In genomic region chr17:45715787-45716186, GRCh38 we compare ENCODE assay signal across 29 cellular contexts.
"Had no signal": no experiment of that assay in that cellular context is flagged by ENCODE, and none has a peak within 500 bp of the region (broad histone marks: within the 10 kb centered on the region; RNA-seq: fewer than 3 reads in every experiment).

No MANE protein-coding gene starts in this region.

- H3K9me3 ChIP-seq: adrenal gland, body of pancreas, colonic mucosa, esophagus muscularis mucosa, gastrocnemius medialis had no signal

- H3K4me1 Mint-ChIP-seq: activated CD4-positive, alpha-beta T cell treated with anti-CD3 and anti-CD28 coated beads for 36 hours; activated CD4-positive, alpha-beta T cell treated with anti-CD3 and anti-CD28 coated beads, Interleukin-2, amount 10 ng/mL, durations not matched to agents 24 days and 14 days; activated CD8-positive, alpha-beta memory T cell treated with anti-CD3 and anti-CD28 coated beads, Interleukin-2, amount 10 ng/mL, durations not matched to agents 7 days and 5 days; activated naive CD4-positive, alpha-beta T cell treated with anti-CD3 and anti-CD28 coated beads, Interleukin-2, amount 50 U/mL, for 24 hours; activated naive CD8-positive, alpha-beta T cell treated with anti-CD3 and anti-CD28 coated beads for 36 hours; activated naive CD8-positive, alpha-beta T cell treated with anti-CD3 and anti-CD28 coated beads, Interleukin-2, amount 50 U/mL, for 24 hours had no signal

- H3K4me3 ChIP-seq: adrenal gland, body of pancreas, colonic mucosa, esophagus muscularis mucosa, gastrocnemius medialis had no signal

- DNase-seq: activated CD4-positive, alpha-beta memory T cell treated with anti-CD3 and anti-CD28 coated beads for 36 hours; activated CD4-positive, alpha-beta T cell treated with anti-CD3 and anti-CD28 coated beads for 36 hours; activated CD4-positive, alpha-beta T cell treated with anti-CD3 and anti-CD28 coated beads, Interleukin-2, amount 10 ng/mL, durations not matched to agents 24 days and 14 days; activated CD4-positive, CD25-positive, alpha-beta regulatory T cell; activated CD4-positive, CD25-positive, alpha-beta regulatory T cell treated with anti-CD3 and anti-CD28 coated beads, Interleukin-2, amount 50 U/mL, for 72 hours; activated CD8-positive, alpha-beta memory T cell treated with anti-CD3 and anti-CD28 coated beads, Interleukin-2, amount 10 ng/mL, durations not matched to agents 7 days and 5 days; activated CD8-positive, alpha-beta memory T cell treated with anti-CD3 and anti-CD28 coated beads, Interleukin-2, amount 50 U/mL, for 4 hours; activated CD8-positive, alpha-beta T cell treated with anti-CD3 and anti-CD28 coated beads, Interleukin-2, amount 10 ng/mL, durations not matched to agents 7 days and 5 days; activated effector memory CD4-positive, alpha-beta T cell treated with anti-CD3 and anti-CD28 coated beads, Interleukin-2, amount 50 U/mL, for 16 hours; activated naive CD4-positive, alpha-beta T cell treated with anti-CD3 and anti-CD28 coated beads for 36 hours; activated naive CD8-positive, alpha-beta T cell treated with anti-CD3 and anti-CD28 coated beads for 36 hours; activated naive CD8-positive, alpha-beta T cell treated with anti-CD3 and anti-CD28 coated beads, Interleukin-2, amount 50 U/mL, for 24 hours; activated T-cell treated with anti-CD3 and anti-CD28 coated beads, Interleukin-2, amount 50 U/mL, for 1 hour; activated T-cell treated with anti-CD3 and anti-CD28 coated beads, Interleukin-2, amount 50 U/mL, for 48 hours; adrenal gland; amygdala; aorta; body of pancreas; caudate nucleus; colonic mucosa; effector CD8-positive, alpha-beta T cell; erythroblast; foreskin keratinocyte; gastrocnemius medialis; glutamatergic neuron had no signal

- H3K27ac Mint-ChIP-seq: activated CD4-positive, alpha-beta memory T cell treated with anti-CD3 and anti-CD28 coated beads for 36 hours; activated CD4-positive, alpha-beta T cell treated with anti-CD3 and anti-CD28 coated beads for 36 hours; activated CD4-positive, alpha-beta T cell treated with anti-CD3 and anti-CD28 coated beads, Interleukin-2, amount 10 ng/mL, durations not matched to agents 24 days and 14 days; activated CD8-positive, alpha-beta memory T cell treated with anti-CD3 and anti-CD28 coated beads, Interleukin-2, amount 10 ng/mL, durations not matched to agents 7 days and 5 days; activated CD8-positive, alpha-beta T cell treated with anti-CD3 and anti-CD28 coated beads, Interleukin-2, amount 10 ng/mL, durations not matched to agents 7 days and 5 days; activated naive CD4-positive, alpha-beta T cell treated with anti-CD3 and anti-CD28 coated beads for 36 hours; activated naive CD4-positive, alpha-beta T cell treated with anti-CD3 and anti-CD28 coated beads, Interleukin-2, amount 50 U/mL, for 24 hours; activated naive CD8-positive, alpha-beta T cell treated with anti-CD3 and anti-CD28 coated beads for 36 hours; activated naive CD8-positive, alpha-beta T cell treated with anti-CD3 and anti-CD28 coated beads, Interleukin-2, amount 50 U/mL, for 24 hours; activated T-helper 1 cell treated with anti-CD3 and anti-CD28 coated beads, Interleukin-12 subunit alpha, Interleukin-12 subunit beta, Interleukin-2, Interleukin-4 antibody, amounts not matched to agents 30 ng/mL and 10 ng/mL and 1 ng/mL, durations not matched to agents 14 hours and 24 hours and 36 hours; activated T-helper 2 cell treated with anti-CD3 and anti-CD28 coated beads, Interferon-gamma antibody, Interleukin-2, Interleukin-4, amounts not matched to agents 10 μg/mL and 5 μg/mL and 100 μg/mL, durations not matched to agents 14 hours and 24 hours and 36 hours had no signal

- H3K9me3 Mint-ChIP-seq: activated CD4-positive, alpha-beta memory T cell treated with anti-CD3 and anti-CD28 coated beads for 36 hours; activated CD4-positive, alpha-beta T cell treated with anti-CD3 and anti-CD28 coated beads, Interleukin-2, amount 10 ng/mL, durations not matched to agents 24 days and 14 days; activated naive CD4-positive, alpha-beta T cell treated with anti-CD3 and anti-CD28 coated beads for 36 hours; activated naive CD4-positive, alpha-beta T cell treated with anti-CD3 and anti-CD28 coated beads, Interleukin-2, amount 50 U/mL, for 24 hours; activated naive CD8-positive, alpha-beta T cell treated with anti-CD3 and anti-CD28 coated beads for 36 hours; activated naive CD8-positive, alpha-beta T cell treated with anti-CD3 and anti-CD28 coated beads, Interleukin-2, amount 50 U/mL, for 24 hours; activated T-helper 1 cell treated with anti-CD3 and anti-CD28 coated beads, Interleukin-12 subunit alpha, Interleukin-12 subunit beta, Interleukin-2, Interleukin-4 antibody, amounts not matched to agents 30 ng/mL and 10 ng/mL and 1 ng/mL, durations not matched to agents 14 hours and 24 hours and 36 hours; activated T-helper 2 cell treated with anti-CD3 and anti-CD28 coated beads, Interferon-gamma antibody, Interleukin-2, Interleukin-4, amounts not matched to agents 10 μg/mL and 5 μg/mL and 100 μg/mL, durations not matched to agents 14 hours and 24 hours and 36 hours had no signal

- H3K36me3 Mint-ChIP-seq: activated CD4-positive, alpha-beta memory T cell treated with anti-CD3 and anti-CD28 coated beads for 36 hours; activated CD8-positive, alpha-beta memory T cell treated with anti-CD3 and anti-CD28 coated beads, Interleukin-2, amount 10 ng/mL, durations not matched to agents 7 days and 5 days; activated naive CD4-positive, alpha-beta T cell treated with anti-CD3 and anti-CD28 coated beads, Interleukin-2, amount 50 U/mL, for 24 hours; activated naive CD8-positive, alpha-beta T cell treated with anti-CD3 and anti-CD28 coated beads for 36 hours had no signal

- H3K36me3 ChIP-seq: adrenal gland, colonic mucosa, esophagus muscularis mucosa, gastrocnemius medialis had no signal

- H3K27me3 ChIP-seq: adrenal gland, body of pancreas had no signal

- H3K4me1 ChIP-seq: adrenal gland, body of pancreas, colonic mucosa, esophagus muscularis mucosa, foreskin keratinocyte had no signal

- H3K27ac ChIP-seq: adrenal gland, body of pancreas, colonic mucosa, esophagus muscularis mucosa, foreskin keratinocyte, gastrocnemius medialis had no signal

- H3K4me3 Mint-ChIP-seq: activated CD4-positive, alpha-beta memory T cell treated with anti-CD3 and anti-CD28 coated beads for 36 hours; activated CD4-positive, alpha-beta T cell treated with anti-CD3 and anti-CD28 coated beads for 36 hours; activated CD4-positive, alpha-beta T cell treated with anti-CD3 and anti-CD28 coated beads, Interleukin-2, amount 10 ng/mL, durations not matched to agents 24 days and 14 days; activated CD8-positive, alpha-beta memory T cell treated with anti-CD3 and anti-CD28 coated beads, Interleukin-2, amount 10 ng/mL, durations not matched to agents 7 days and 5 days; activated CD8-positive, alpha-beta T cell treated with anti-CD3 and anti-CD28 coated beads, Interleukin-2, amount 10 ng/mL, durations not matched to agents 7 days and 5 days; activated naive CD4-positive, alpha-beta T cell treated with anti-CD3 and anti-CD28 coated beads for 36 hours; activated naive CD4-positive, alpha-beta T cell treated with anti-CD3 and anti-CD28 coated beads, Interleukin-2, amount 50 U/mL, for 24 hours; activated naive CD8-positive, alpha-beta T cell treated with anti-CD3 and anti-CD28 coated beads for 36 hours; activated naive CD8-positive, alpha-beta T cell treated with anti-CD3 and anti-CD28 coated beads, Interleukin-2, amount 50 U/mL, for 24 hours; activated T-helper 1 cell treated with anti-CD3 and anti-CD28 coated beads, Interleukin-12 subunit alpha, Interleukin-12 subunit beta, Interleukin-2, Interleukin-4 antibody, amounts not matched to agents 30 ng/mL and 10 ng/mL and 1 ng/mL, durations not matched to agents 14 hours and 24 hours and 36 hours had no signal
